Comparison of ENCODE assay signal across 17 cellular contexts in genomic region chr13:95540848-95541247, GRCh38. TPM values are rescaled to one million over a fixed set of nuclear protein-coding genes. Genes with fewer than 3 reads are reported as not detected.
A peak's percentile ranks its signal among the peaks of the same experiment; 100 is the strongest.
DNase-seq lines count a peak whose midpoint lies in the region; FAIRE-seq and TF ChIP-seq lines count a peak whose summit lies in the region.
"Had no signal": no experiment of that assay in that cellular context is flagged by ENCODE, and none has a peak within 500 bp of the region (broad histone marks: within the 10 kb centered on the region; RNA-seq: fewer than 3 reads in every experiment).

No MANE protein-coding gene starts in this region.

- H3K79me1 ChIP-seq in neuronal stem cell (ENCODE audit: low read depth, low read length) = no peaks in the 10 kb centered on the region

- H2BK5ac ChIP-seq in neuronal stem cell (ENCODE audit: low read length) = no peak overlapping the region

- no peaks in the 10 kb centered on the region for H3K9me3 ChIP-seq in BLaER1
- H3K9me3 ChIP-seq in endothelial cell of umbilical vein (replicated peaks; ENCODE audit: control insufficient read depth, insufficient read depth, low read length) = no peaks in the 10 kb centered on the region
- H3K9me3 ChIP-seq in neuronal stem cell (replicated peaks in 1 of 2; ENCODE audit: control insufficient read depth in 2 of 2, insufficient read depth in 1 of 2, low read depth in 1 of 2, low read length in 2 of 2) = no peaks in the 10 kb centered on the region
- H3K9me3 ChIP-seq in thyroid gland = no peaks in the 10 kb centered on the region
- H3K9me3 ChIP-seq: esophagus squamous epithelium, upper lobe of left lung had no signal

- no peak overlapping the region for H2BK12ac ChIP-seq in neuronal stem cell (ENCODE audit: low read length)

- H4K20me1 ChIP-seq in BLaER1 (no peaks in the 10 kb centered on the region), endothelial cell of umbilical vein (replicated peaks; ENCODE audit: control insufficient read depth, extremely low read depth, insufficient read depth, low read length) (no peaks in the 10 kb centered on the region)

- H3K27ac ChIP-seq in BLaER1 (no peak overlapping the region), endothelial cell of umbilical vein (ENCODE audit: insufficient read depth, low read depth, low read length) (no peak overlapping the region), neuronal stem cell (replicated peaks; ENCODE audit: low read length) (no peak overlapping the region), thyroid gland (no peak overlapping the region)
- H3K27ac ChIP-seq: coronary artery, esophagus squamous epithelium, upper lobe of left lung had no signal

- FAIRE-seq in endothelial cell of umbilical vein (lab: Jason Lieb, UNC) (peak; percentile 69), GM19239 (lab: Jason Lieb, UNC) (no peak)

- intact Hi-C loops in endothelial cell of umbilical vein (cut with micrococcal nuclease) (no loop called here), thyroid gland (cut with DNase I) (no loop called here)

- H3K23ac ChIP-seq in neuronal stem cell (ENCODE audit: low read depth, low read length, poor library complexity) = no peak overlapping the region

- no peaks in the 10 kb centered on the region for H3K79me2 ChIP-seq in endothelial cell of umbilical vein (ENCODE audit: control insufficient read depth, insufficient read depth, low read length)

- POLR2A ChIA-PET in endothelial cell of umbilical vein (lab: Charles Lee) = no interaction called here

- TF ChIP-seq POLR2A in endothelial cell of umbilical vein (IDR thresholded peaks at IDR 0.05; ENCODE audit: low read depth, low read length) (no peak), thyroid gland (IDR thresholded peaks at IDR 0.05) (no peak)

- H3K4me2 ChIP-seq in BLaER1 = peak overlapping the region; percentile 47
- H3K4me2 ChIP-seq in endothelial cell of umbilical vein (ENCODE audit: insufficient read depth, low read length) = no peak overlapping the region
- H3K4me2 ChIP-seq in neuronal stem cell (ENCODE audit: insufficient read depth, low read length, poor library complexity, severe bottlenecking) = no peak overlapping the region

- H2BK120ac ChIP-seq in neuronal stem cell (ENCODE audit: low read depth, low read length) = no peak overlapping the region

- DNase-seq in NCI-H1694 treated with DMSO at 0.1 percent for 48 hours (lab: John Stamatoyannopoulos, UW) = peak; percentile 28
- DNase-seq in endothelial cell of umbilical vein (ENCODE audit: low read depth, low spot score) = peak; percentile 67
- DNase-seq in neuronal stem cell (ENCODE audit: low spot score) = no peak
- no peak for DNase-seq in ecto neural progenitor cell (ENCODE audit: low spot score)
- DNase-seq in GM19239 (ENCODE audit: insufficient read length, low spot score) = no peak
- no peak for DNase-seq in thyroid gland
- no peak for DNase-seq in D341Med (ENCODE audit: low spot score)
- DNase-seq: activated CD4-positive, alpha-beta T cell treated with anti-CD3 and anti-CD28 coated beads for 36 hours; activated naive CD8-positive, alpha-beta T cell treated with anti-CD3 and anti-CD28 coated beads, Interleukin-2, amount 50 U/mL, for 24 hours; activated T-cell treated with anti-CD3 and anti-CD28 coated beads, Interleukin-2, amount 50 U/mL, for 24 hours; esophagus squamous epithelium; NCI-H2029; SW 1271 had no signal

- H3K36me3 ChIP-seq in BLaER1 (no peaks in the 10 kb centered on the region), endothelial cell of umbilical vein (ENCODE audit: control insufficient read depth in 2 of 2, extremely low read depth in 1 of 2, insufficient read depth in 2 of 2, low read length in 2 of 2) (no peaks in the 10 kb centered on the region), neuronal stem cell (replicated peaks in 1 of 2; ENCODE audit: control insufficient read depth in 2 of 2, insufficient read depth in 2 of 2, low read length in 2 of 2) (no peaks in the 10 kb centered on the region), thyroid gland (no peaks in the 10 kb centered on the region)
- H3K36me3 ChIP-seq: esophagus squamous epithelium, upper lobe of left lung had no signal

- H2AK5ac ChIP-seq in neuronal stem cell (ENCODE audit: low read depth, low read length) = no peak overlapping the region

- TF ChIP-seq CTCF in endothelial cell of umbilical vein (IDR thresholded peaks at IDR 0.05; ENCODE audit: extremely low read depth in 1 of 2, insufficient read depth in 1 of 2, low read depth in 1 of 2, low read length in 2 of 2) (no peak), thyroid gland (IDR thresholded peaks at IDR 0.05) (no peak)

- BruUV-seq in endothelial cell of umbilical vein (replicated peaks; lab: Mats Ljungman, UMichigan) = no TSS peak

- H3K27me3 ChIP-seq in BLaER1 (no peaks in the 10 kb centered on the region), endothelial cell of umbilical vein (ENCODE audit: control insufficient read depth in 2 of 2, insufficient read depth in 2 of 2, low read length in 2 of 2) (no peaks in the 10 kb centered on the region), neuronal stem cell (ENCODE audit: control insufficient read depth in 3 of 3, insufficient read depth in 3 of 3, low read depth in 1 of 3, low read length in 3 of 3) (no peaks in the 10 kb centered on the region), thyroid gland (no peaks in the 10 kb centered on the region)
- H3K27me3 ChIP-seq: esophagus squamous epithelium, upper lobe of left lung had no signal

- no peaks in the 10 kb centered on the region for H3K9me1 ChIP-seq in endothelial cell of umbilical vein (replicated peaks; ENCODE audit: control insufficient read depth, extremely low read depth, insufficient read depth, low read length)

- H2AFZ ChIP-seq in endothelial cell of umbilical vein (ENCODE audit: low read depth, low read length) = peak overlapping the region; percentile 27
- peak overlapping the region; percentile 64 for H2AFZ ChIP-seq in neuronal stem cell (ENCODE audit: low read length)

- H3K18ac ChIP-seq in neuronal stem cell (ENCODE audit: low read length) = no peak overlapping the region

- no peak overlapping the region for H3K14ac ChIP-seq in neuronal stem cell (ENCODE audit: low read length)

- no peak overlapping the region for H3K4ac ChIP-seq in neuronal stem cell (ENCODE audit: low read length)

- H4K91ac ChIP-seq in neuronal stem cell (ENCODE audit: low read depth, low read length, poor library complexity) = no peak overlapping the region

- H2BK15ac ChIP-seq in neuronal stem cell (ENCODE audit: low read length) = no peak overlapping the region

- H3K4me3 ChIP-seq in BLaER1 = no peak overlapping the region
- H3K4me3 ChIP-seq in endothelial cell of umbilical vein (replicated peaks in 1 of 3; ENCODE audit: insufficient read depth in 1 of 3, low read depth in 1 of 3, low read length in 3 of 3) = no peak overlapping the region
- no peak overlapping the region for H3K4me3 ChIP-seq in neuronal stem cell (ENCODE audit: low read length in 2 of 2)
- no peak overlapping the region for H3K4me3 ChIP-seq in thyroid gland (replicated peaks in 1 of 3)
- H3K4me3 ChIP-seq: coronary artery, esophagus squamous epithelium, upper lobe of left lung had no signal

- H3K4me1 ChIP-seq in BLaER1 (peaks cover 9% of the 10 kb centered on the region), endothelial cell of umbilical vein (ENCODE audit: control insufficient read depth, extremely low read depth, insufficient read depth, low read length) (peaks cover 9% of the 10 kb centered on the region), neuronal stem cell (ENCODE audit: control insufficient read depth in 2 of 2, insufficient read depth in 1 of 2, low read depth in 1 of 2, low read length in 2 of 2) (peaks cover 0 to 2% of the 10 kb centered on the region in 2 donors), thyroid gland (no peaks in the 10 kb centered on the region)

- dilution Hi-C loops in endothelial cell of umbilical vein (cut with MboI; ENCODE audit: extremely low pct_ligation_motif_present, low sequenced_read_pairs) = no loop called here

- CTCF ChIA-PET in endothelial cell of umbilical vein (lab: Charles Lee) = interaction anchor here (0.8 to 1.4 kb wide), 4 partner anchors 8 to 120 kb away, joined by 3 to 4 read pairs (median 4); no protein-coding TSS in a partner anchor

- no peak overlapping the region for H4K8ac ChIP-seq in neuronal stem cell (ENCODE audit: low read depth, low read length)

- no CpG with 5 or more reads among the region's 6 CpGs for WGBS in neuronal stem cell (ENCODE audit: extremely low coverage in 2 of 2, insufficient read length in 2 of 2, insufficient replicate concordance in 1 of 2), 2 donors
- 42 to 59% methylated on average over 6 of the region's 6 CpGs for WGBS in thyroid gland, 2 donors

- no peak overlapping the region for H3K9ac ChIP-seq in BLaER1
- no peak overlapping the region for H3K9ac ChIP-seq in endothelial cell of umbilical vein (replicated peaks; ENCODE audit: extremely low read depth, insufficient read depth, low read length)
- no peak overlapping the region for H3K9ac ChIP-seq in neuronal stem cell (ENCODE audit: low read depth, low read length, poor library complexity)

TF ChIP-seq in endothelial cell of umbilical vein, 7 proteins besides CTCF, POLR2A, EP300 and RAD21:
- TF ChIP-seq MAX (IDR thresholded peaks at IDR 0.05; ENCODE audit: insufficient read depth, insufficient read length) = no peak
- no peak for TF ChIP-seq MYC (IDR thresholded peaks at IDR 0.05; ENCODE audit: low read depth, low read length)
- no peak for TF ChIP-seq JUN (IDR thresholded peaks at IDR 0.05; ENCODE audit: borderline replicate concordance, insufficient read depth, insufficient read length, low read depth)
- TF ChIP-seq POLR2AphosphoS5 (IDR thresholded peaks at IDR 0.05; ENCODE audit: insufficient read depth, low read depth, low read length) = no peak
- no peak for TF ChIP-seq FOS (IDR thresholded peaks at IDR 0.05; ENCODE audit: borderline replicate concordance, insufficient read depth, low read length)
- TF ChIP-seq GATA2 (IDR thresholded peaks at IDR 0.05; ENCODE audit: insufficient read depth, insufficient read length, low read depth, low read length) = no peak
- no peak for TF ChIP-seq EZH2 (IDR thresholded peaks at IDR 0.05; ENCODE audit: borderline replicate concordance, low read depth, low read length, severe bottlenecking)

RNA-seq across cellular contexts. Expression of gene CLDN10, which starts 11.7 kb away (rescaled TPM):
- total RNA-seq in endothelial cell of umbilical vein (0.49 TPM in 1 of 2 replicates, not detected in the other), thyroid gland (under 1 TPM in 1 of 4 donors, not detected in 3; 0.54 TPM)
- polyA plus RNA-seq in endothelial cell of umbilical vein = 0.69 and 0.92 TPM in 2 replicates
- polyA plus RNA-seq in endothelial cell of umbilical vein (2011; cell fraction: cytosol; rRNA removed) = 0.99 and 1.0 TPM in 2 replicates
- 0.38 and 0.91 TPM in 2 replicates for polyA plus RNA-seq in endothelial cell of umbilical vein (2011; cell fraction: nucleus; rRNA removed)
- 1.0 and 1.4 TPM in 2 replicates for polyA plus RNA-seq in endothelial cell of umbilical vein (2012)
- 0.42 and 0.61 TPM in 2 replicates for polyA minus RNA-seq in endothelial cell of umbilical vein
- polyA minus RNA-seq in endothelial cell of umbilical vein (2011; cell fraction: cytosol; rRNA and poly(A)+ RNA removed) = not detected
- polyA minus RNA-seq in endothelial cell of umbilical vein (2011; cell fraction: nucleus; rRNA and poly(A)+ RNA removed) = 0.38 TPM in 1 of 2 replicates, not detected in the other
- polyA plus RNA-seq in neuronal stem cell (2013, experiment 1 of 2) = 47.8 TPM
- polyA plus RNA-seq in neuronal stem cell (2013, experiment 2 of 2) = 46.6 TPM
- total RNA-seq: activated CD4-positive, alpha-beta T cell treated with anti-CD3 and anti-CD28 coated beads for 36 hours; OCI-LY7 had no signal

Comparison
In these comparisons a context has a peak if more than half of its experiments do, and no peak if none do; other contexts are left out.
1. DNase-seq: peak in NCI-H1694 treated with DMSO at 0.1 percent for 48 hours (single experiment) and endothelial cell of umbilical vein (single experiment); none in neuronal stem cell (single experiment), ecto neural progenitor cell (single experiment), GM19239 (single experiment), thyroid gland (0 of 2) and D341Med (single experiment).